In the genomic region with DNA sequence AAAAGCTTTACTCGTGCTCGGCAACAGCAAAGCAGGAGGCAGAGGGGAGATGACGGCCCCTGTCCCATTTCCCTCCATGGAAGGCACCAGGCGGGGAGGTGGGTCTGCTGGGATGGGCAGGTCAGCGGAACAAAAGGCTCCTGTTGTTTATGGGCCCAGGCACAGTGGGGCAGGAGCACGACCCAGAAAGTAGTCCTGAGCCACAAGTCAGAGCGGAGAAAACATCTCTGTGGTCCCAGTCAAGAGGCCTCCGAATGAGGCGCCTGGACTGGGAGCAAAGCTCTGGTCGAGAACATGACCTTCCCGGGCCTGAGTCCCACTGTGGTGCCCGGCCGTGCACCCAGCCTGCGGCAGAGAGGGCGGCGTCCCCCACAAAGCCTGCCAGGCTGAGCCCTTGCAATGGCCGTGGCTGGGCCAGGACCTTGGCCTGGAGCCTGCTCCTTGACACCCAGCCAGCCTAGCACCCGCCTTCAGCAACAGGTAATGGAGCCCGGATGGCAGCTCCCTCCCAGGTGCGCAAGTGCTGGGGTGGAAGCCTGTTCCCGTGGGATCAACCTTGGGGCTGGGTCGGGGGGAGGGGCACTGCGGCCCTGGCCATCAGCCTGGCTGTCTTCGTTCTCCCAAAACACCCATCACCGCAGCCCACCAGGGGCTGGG, we compare ENCODE assay signal across 15 cellular contexts.
"Had no signal": no experiment of that assay in that cellular context is flagged by ENCODE, and none has a peak within 500 bp of the region (broad histone marks: within the 10 kb centered on the region; RNA-seq: fewer than 3 reads in every experiment).

No MANE protein-coding gene starts in this region.

- ATAC-seq: activated CD4-positive, CD25-positive, alpha-beta regulatory T cell treated with anti-CD3 and anti-CD28 coated beads, Interleukin-2, amount 50 U/mL, for 24 hours; left ventricle myocardium superior; natural killer cell treated with Interleukin-12 subunit alpha and Interleukin-12 subunit beta and Interleukin-15 and Interleukin-18, amount 100 ng/mL, for 72 hours; sciatic nerve had no signal

- DNase-seq: adrenal gland; esophagus squamous epithelium; hippocampal formation; kidney; left ventricle myocardium superior; stimulated activated CD4-positive, alpha-beta T cell treated with anti-CD3 and anti-CD28 coated beads, Interleukin-1b, Interleukin-23, amount 100 ng/mL, for 48 hours; stomach; testis had no signal

- H3K4me3 ChIP-seq: adrenal gland, esophagus squamous epithelium, prostate gland, stomach, testis had no signal

- H3K9me3 Mint-ChIP-seq: activated naive CD4-positive, alpha-beta T cell treated with anti-CD3 and anti-CD28 coated beads, Interleukin-2, amount 50 U/mL, for 24 hours; natural killer cell treated with Interleukin-12 subunit alpha and Interleukin-12 subunit beta and Interleukin-15 and Interleukin-18, amount 100 ng/mL, for 72 hours had no signal

- H3K27ac ChIP-seq: adrenal gland, esophagus squamous epithelium, prostate gland, stomach, testis had no signal

- H3K4me3 Mint-ChIP-seq: activated naive CD4-positive, alpha-beta T cell treated with anti-CD3 and anti-CD28 coated beads, Interleukin-2, amount 50 U/mL, for 24 hours; natural killer cell treated with Interleukin-12 subunit alpha and Interleukin-12 subunit beta and Interleukin-15 and Interleukin-18, amount 100 ng/mL, for 72 hours had no signal

- H3K9me3 ChIP-seq: adrenal gland, esophagus squamous epithelium, prostate gland, stomach, testis had no signal

- H3K27ac Mint-ChIP-seq: natural killer cell treated with Interleukin-12 subunit alpha and Interleukin-12 subunit beta and Interleukin-15 and Interleukin-18, amount 100 ng/mL, for 72 hours had no signal

- H3K27me3 ChIP-seq: adrenal gland, esophagus squamous epithelium, stomach, testis had no signal

- H3K27me3 Mint-ChIP-seq: activated naive CD4-positive, alpha-beta T cell treated with anti-CD3 and anti-CD28 coated beads, Interleukin-2, amount 50 U/mL, for 24 hours; natural killer cell treated with Interleukin-12 subunit alpha and Interleukin-12 subunit beta and Interleukin-15 and Interleukin-18, amount 100 ng/mL, for 72 hours had no signal

- FAIRE-seq: colon, endothelial cell of umbilical vein, kidney had no signal

- H3K36me3 Mint-ChIP-seq: activated naive CD4-positive, alpha-beta T cell treated with anti-CD3 and anti-CD28 coated beads, Interleukin-2, amount 50 U/mL, for 24 hours; natural killer cell treated with Interleukin-12 subunit alpha and Interleukin-12 subunit beta and Interleukin-15 and Interleukin-18, amount 100 ng/mL, for 72 hours had no signal
